Comparison of ENCODE assay signal across 1 cellular context in the genomic region with DNA sequence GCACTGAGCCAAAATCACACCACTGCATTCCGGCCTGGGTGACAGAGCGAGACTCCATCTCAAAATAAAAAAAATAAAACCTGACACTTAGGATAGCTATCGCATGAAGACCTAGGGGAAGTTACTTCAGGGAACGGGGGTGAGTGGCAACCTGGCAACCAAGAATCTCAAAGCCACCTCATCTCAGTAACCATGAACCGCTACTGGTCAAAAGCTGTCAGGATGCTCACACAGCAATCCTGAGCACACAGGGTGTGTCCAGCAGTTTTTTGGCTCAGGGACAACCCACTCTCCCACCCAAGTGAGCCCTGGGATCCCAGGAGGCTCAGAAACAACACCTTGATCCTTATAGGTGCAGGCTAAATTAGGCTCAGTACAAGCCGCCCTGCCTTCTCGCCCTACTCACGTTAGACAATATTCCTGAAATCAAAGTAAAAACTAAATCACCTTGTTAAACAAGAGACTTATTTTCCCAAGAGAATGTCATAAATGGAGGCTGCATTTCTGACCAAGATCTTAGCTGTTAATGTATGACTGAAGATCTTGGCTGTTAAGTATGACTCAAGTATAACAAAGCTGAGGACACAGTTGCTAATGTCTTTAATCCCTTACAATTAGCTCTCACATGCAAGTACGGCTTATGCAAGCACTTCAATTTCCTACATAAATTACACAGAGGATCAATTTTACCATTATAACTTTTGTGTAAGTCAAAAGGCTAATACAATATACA.
TF ChIP-seq lines count a peak whose summit lies in the region.

No MANE protein-coding gene starts in this region.

TF ChIP-seq in IMR-90, 13 proteins besides CTCF, POLR2A, EP300 and RAD21:
- TF ChIP-seq NFE2L2 (IDR thresholded peaks at IDR 0.05; ENCODE audit: low read depth, low read length) (no peak), BHLHE40 (IDR thresholded peaks at IDR 0.05; ENCODE audit: low read depth, low read length) (no peak), RCOR1 (IDR thresholded peaks at IDR 0.05; ENCODE audit: insufficient replicate concordance, low read length) (no peak), FOS (IDR thresholded peaks at IDR 0.05; ENCODE audit: low read depth, low read length) (no peak)
- TF ChIP-seq, protein P1, sequence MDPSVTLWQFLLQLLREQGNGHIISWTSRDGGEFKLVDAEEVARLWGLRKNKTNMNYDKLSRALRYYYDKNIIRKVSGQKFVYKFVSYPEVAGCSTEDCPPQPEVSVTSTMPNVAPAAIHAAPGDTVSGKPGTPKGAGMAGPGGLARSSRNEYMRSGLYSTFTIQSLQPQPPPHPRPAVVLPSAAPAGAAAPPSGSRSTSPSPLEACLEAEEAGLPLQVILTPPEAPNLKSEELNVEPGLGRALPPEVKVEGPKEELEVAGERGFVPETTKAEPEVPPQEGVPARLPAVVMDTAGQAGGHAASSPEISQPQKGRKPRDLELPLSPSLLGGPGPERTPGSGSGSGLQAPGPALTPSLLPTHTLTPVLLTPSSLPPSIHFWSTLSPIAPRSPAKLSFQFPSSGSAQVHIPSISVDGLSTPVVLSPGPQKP (IDR thresholded peaks at IDR 0.05; ENCODE audit: borderline replicate concordance, low read depth, low read length): no peak
